8 cellular contexts compared by ENCODE assay signal in the genomic region with DNA sequence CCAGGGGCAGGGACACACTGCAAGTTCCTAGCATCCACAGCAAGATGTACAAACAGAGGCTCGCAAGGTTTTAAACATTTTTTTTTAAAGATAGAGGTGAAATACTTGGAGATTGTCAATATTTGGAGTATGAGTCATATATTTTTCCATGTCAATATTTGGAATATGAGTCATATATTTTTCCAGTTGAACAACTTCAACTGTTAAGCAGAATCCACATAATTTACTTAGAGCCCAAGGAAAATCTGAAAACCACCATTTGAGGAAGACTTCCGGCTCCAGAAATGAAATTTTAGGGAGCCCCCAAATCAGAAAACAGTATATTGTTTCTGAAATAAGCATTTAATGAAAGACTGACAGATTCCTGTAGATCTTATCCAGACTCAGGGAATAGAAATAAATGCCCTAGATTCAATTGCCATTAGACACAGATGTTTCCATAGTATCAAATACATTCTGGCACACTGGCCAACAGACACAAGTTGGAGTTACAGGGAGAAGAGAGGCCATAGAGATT. TPM values are rescaled to one million over a fixed set of nuclear protein-coding genes. Genes with fewer than 3 reads are reported as not detected.
DNase-seq lines count a peak whose midpoint lies in the region; ATAC-seq, FAIRE-seq and TF ChIP-seq lines count a peak whose summit lies in the region.

No MANE protein-coding gene starts in this region.

- no peak overlapping the region for H4K12ac ChIP-seq in trophoblast cell (ENCODE audit: low read depth, low read length)

- TF ChIP-seq POLR2A in endothelial cell of umbilical vein (IDR thresholded peaks at IDR 0.05; ENCODE audit: low read depth, low read length) = no peak

- H3K27ac ChIP-seq in GM23248 = peak overlapping the region; percentile 73
- peak overlapping the region; percentile 74 for H3K27ac ChIP-seq in PC-3 (ENCODE audit: low read length)
- H3K27ac ChIP-seq in endothelial cell of umbilical vein (ENCODE audit: insufficient read depth, low read depth, low read length) = peak overlapping the region; percentile 92
- no peak overlapping the region for H3K27ac ChIP-seq in trophoblast cell (ENCODE audit: low read depth, low read length)
- no peak overlapping the region for H3K27ac ChIP-seq in right cardiac atrium (ENCODE audit: low read length)

- H3K27me3 ChIP-seq in GM23248 (replicated peaks; ENCODE audit: insufficient read depth) (no peaks in the 10 kb centered on the region), PC-3 (ENCODE audit: low read length) (no peaks in the 10 kb centered on the region), endothelial cell of umbilical vein (ENCODE audit: control insufficient read depth in 2 of 2, insufficient read depth in 2 of 2, low read length in 2 of 2) (no peaks in the 10 kb centered on the region), trophoblast cell (ENCODE audit: insufficient read depth, low read length) (no peaks in the 10 kb centered on the region), right cardiac atrium (ENCODE audit: control insufficient read depth, insufficient read depth) (no peaks in the 10 kb centered on the region)

- H3K79me1 ChIP-seq in trophoblast cell (ENCODE audit: low read length) = peaks cover 8% of the 10 kb centered on the region

- peaks cover 13% of the 10 kb centered on the region for H3K4me1 ChIP-seq in GM23248 (ENCODE audit: insufficient read depth)
- H3K4me1 ChIP-seq in PC-3 (ENCODE audit: insufficient read depth, low read length) = peaks cover 20% of the 10 kb centered on the region
- H3K4me1 ChIP-seq in endothelial cell of umbilical vein (ENCODE audit: control insufficient read depth, extremely low read depth, insufficient read depth, low read length) = peaks cover 17% of the 10 kb centered on the region
- peaks cover 7 to 13% of the 10 kb centered on the region in 2 experiments for H3K4me1 ChIP-seq in trophoblast cell (ENCODE audit: control insufficient read depth in 1 of 2, insufficient read depth in 2 of 2, low read length in 2 of 2)
- no peaks in the 10 kb centered on the region for H3K4me1 ChIP-seq in right cardiac atrium (ENCODE audit: control insufficient read depth, insufficient read depth, low read length)

- H3K9me1 ChIP-seq in endothelial cell of umbilical vein (replicated peaks; ENCODE audit: control insufficient read depth, extremely low read depth, insufficient read depth, low read length) = no peaks in the 10 kb centered on the region

- DNase-seq in GM23248 (peak; percentile 68), PC-3 (peak; percentile 86), endothelial cell of umbilical vein (ENCODE audit: low read depth, low spot score) (peak; percentile 89), trophoblast cell (peak; percentile 27 to 89), GF-D8 (lab: John Stamatoyannopoulos, UW) (no peak), activated T-cell treated with anti-CD3 and anti-CD28 coated beads for 4 hours (no peak), right cardiac atrium (no peak)

- H3F3A ChIP-seq in GM23248 (ENCODE audit: insufficient read depth) (no peaks in the 10 kb centered on the region), PC-3 (ENCODE audit: low read length, unreplicated experiment) (no peaks in the 10 kb centered on the region)

- H2BK12ac ChIP-seq in trophoblast cell (ENCODE audit: low read length) = no peak overlapping the region

- FAIRE-seq in endothelial cell of umbilical vein (lab: Jason Lieb, UNC) = peak; percentile 42

- H3K9me3 ChIP-seq in GM23248 (ENCODE audit: low read depth) (no peaks in the 10 kb centered on the region), PC-3 (ENCODE audit: low read length) (no peaks in the 10 kb centered on the region), endothelial cell of umbilical vein (replicated peaks; ENCODE audit: control insufficient read depth, insufficient read depth, low read length) (no peaks in the 10 kb centered on the region), trophoblast cell (ENCODE audit: insufficient read depth, low read depth, low read length) (peaks cover 5% of the 10 kb centered on the region), right cardiac atrium (ENCODE audit: control insufficient read depth, low read length) (no peaks in the 10 kb centered on the region)

- H3K4ac ChIP-seq in trophoblast cell (ENCODE audit: low read depth, low read length) = no peak overlapping the region

- CTCF ChIA-PET in PC-3 (lab: Charles Lee) (interaction anchor here (0.5 to 1.2 kb wide), 6 partner anchors 15 to 61 kb away, joined by 3 to 11 read pairs (median 4); no protein-coding TSS in a partner anchor), endothelial cell of umbilical vein (lab: Charles Lee) (interaction anchor here (0.6 to 2.1 kb wide), 30 partner anchors 9 to 1927 kb away, joined by 3 to 46 read pairs (median 4); no protein-coding TSS in a partner anchor)

- H2AFZ ChIP-seq in GM23248 = no peak overlapping the region; the same call in 1 of the 2 replicates
- H2AFZ ChIP-seq in PC-3 (ENCODE audit: low read length) = no peak overlapping the region
- H2AFZ ChIP-seq in endothelial cell of umbilical vein (ENCODE audit: low read depth, low read length) = peak overlapping the region; percentile 14
- H2AFZ ChIP-seq in trophoblast cell (ENCODE audit: insufficient read depth, low read length, poor library complexity) = no peak overlapping the region

- H3K14ac ChIP-seq in trophoblast cell (ENCODE audit: low read length) = no peak overlapping the region

- H4K20me1 ChIP-seq in GM23248 (ENCODE audit: insufficient read depth) = no peaks in the 10 kb centered on the region
- H4K20me1 ChIP-seq in PC-3 (ENCODE audit: low read length) = no peaks in the 10 kb centered on the region
- H4K20me1 ChIP-seq in endothelial cell of umbilical vein (replicated peaks; ENCODE audit: control insufficient read depth, extremely low read depth, insufficient read depth, low read length) = no peaks in the 10 kb centered on the region

- peak; percentile 78 for ATAC-seq in PC-3
- ATAC-seq in GM21717 (IDR thresholded peaks at IDR 0.05; ENCODE audit: unreplicated experiment) = no peak
- ATAC-seq in right cardiac atrium = no peak

- H4K91ac ChIP-seq in trophoblast cell (ENCODE audit: low read depth, low read length) = no peak overlapping the region

- POLR2A ChIA-PET in PC-3 (lab: Charles Lee; ENCODE audit: unreplicated experiment) = no interaction called here
- POLR2A ChIA-PET in endothelial cell of umbilical vein (lab: Charles Lee) = no interaction called here

- no peak overlapping the region for H4K8ac ChIP-seq in trophoblast cell (ENCODE audit: low read depth, low read length)

- 23% methylated on average over 2 of the region's 2 CpGs for WGBS in GM23248 (ENCODE audit: low coverage in 1 of 2, low lambda C conversion rate in 2 of 2, missing lambda C conversion rate in 2 of 2), 2 experiments
- WGBS in trophoblast cell (ENCODE audit: extremely low coverage, insufficient coverage, insufficient read length) = no CpG with 5 or more reads among the region's 2 CpGs
- WGBS in right cardiac atrium = 49% methylated on average over 2 of the region's 2 CpGs

- H2BK120ac ChIP-seq in trophoblast cell (ENCODE audit: insufficient read depth, low read length, poor library complexity) = no peak overlapping the region

- H3K9ac ChIP-seq in GM23248 (peak overlapping the region; percentile 67), PC-3 (ENCODE audit: low read length) (peak overlapping the region; percentile 43), endothelial cell of umbilical vein (replicated peaks; ENCODE audit: extremely low read depth, insufficient read depth, low read length) (peak overlapping the region; percentile 72), trophoblast cell (ENCODE audit: low read length) (no peak overlapping the region)

- BruUV-seq in PC-3 (replicated peaks; lab: Mats Ljungman, UMichigan) (no TSS peak), endothelial cell of umbilical vein (replicated peaks; lab: Mats Ljungman, UMichigan) (TSS peak; percentile 42)

- H2AK5ac ChIP-seq in trophoblast cell (ENCODE audit: low read length) = no peak overlapping the region

- no peaks in the 10 kb centered on the region for H3K79me2 ChIP-seq in GM23248 (ENCODE audit: insufficient read depth)
- H3K79me2 ChIP-seq in PC-3 (ENCODE audit: low read length) = no peaks in the 10 kb centered on the region
- H3K79me2 ChIP-seq in endothelial cell of umbilical vein (ENCODE audit: control insufficient read depth, insufficient read depth, low read length) = no peaks in the 10 kb centered on the region
- no peaks in the 10 kb centered on the region for H3K79me2 ChIP-seq in trophoblast cell (ENCODE audit: control insufficient read depth, insufficient read depth, low read length, poor library complexity)

- H3K18ac ChIP-seq in trophoblast cell (ENCODE audit: low read length) = no peak overlapping the region

- TF ChIP-seq CTCF in PC-3 (conservative IDR thresholded peaks at IDR 0.05; ENCODE audit: low read depth, low read length) = no peak
- no peak for TF ChIP-seq CTCF in endothelial cell of umbilical vein (IDR thresholded peaks at IDR 0.05; ENCODE audit: extremely low read depth in 1 of 2, insufficient read depth in 1 of 2, low read depth in 1 of 2, low read length in 2 of 2)

- no peak overlapping the region for H3K4me3 ChIP-seq in GM23248
- peak overlapping the region; percentile 13; the same call in 1 of the 2 replicates for H3K4me3 ChIP-seq in PC-3 (ENCODE audit: low read length)
- H3K4me3 ChIP-seq in endothelial cell of umbilical vein (replicated peaks in 1 of 3; ENCODE audit: insufficient read depth in 1 of 3, low read depth in 1 of 3, low read length in 3 of 3) = peak overlapping the region in 1 of 3 experiments; percentile 31
- H3K4me3 ChIP-seq in trophoblast cell (ENCODE audit: low read depth, low read length) = no peak overlapping the region
- no peak overlapping the region for H3K4me3 ChIP-seq in right cardiac atrium (ENCODE audit: low read length)

- in situ Hi-C loops in GM23248 (cut with MboI) = no loop called here

- H3K9me2 ChIP-seq in GM23248 (ENCODE audit: insufficient read depth) = no peaks in the 10 kb centered on the region
- H3K9me2 ChIP-seq in PC-3 (replicated peaks; ENCODE audit: low read length) = no peaks in the 10 kb centered on the region

- dilution Hi-C loops in endothelial cell of umbilical vein (cut with MboI; ENCODE audit: extremely low pct_ligation_motif_present, low sequenced_read_pairs) = no loop called here

- H3K4me2 ChIP-seq in GM23248 (ENCODE audit: unreplicated experiment) (peak overlapping the region; percentile 24), PC-3 (ENCODE audit: low read length) (peak overlapping the region; percentile 67), endothelial cell of umbilical vein (ENCODE audit: insufficient read depth, low read length) (peak overlapping the region; percentile 82), trophoblast cell (ENCODE audit: low read length) (no peak overlapping the region)

- no peak overlapping the region for H3K23ac ChIP-seq in trophoblast cell (ENCODE audit: low read length)

- H3K36me3 ChIP-seq in GM23248 (ENCODE audit: low read depth) = no peaks in the 10 kb centered on the region
- H3K36me3 ChIP-seq in PC-3 (ENCODE audit: low read depth, low read length) = no peaks in the 10 kb centered on the region
- H3K36me3 ChIP-seq in endothelial cell of umbilical vein (ENCODE audit: control insufficient read depth in 2 of 2, extremely low read depth in 1 of 2, insufficient read depth in 2 of 2, low read length in 2 of 2) = no peaks in the 10 kb centered on the region
- no peaks in the 10 kb centered on the region for H3K36me3 ChIP-seq in trophoblast cell (ENCODE audit: control insufficient read depth in 1 of 2, insufficient read depth in 2 of 2, low read length in 2 of 2)

- intact Hi-C loops in PC-3 (cut with micrococcal nuclease) (loop anchor here (1.0 to 5.0 kb wide), 3 partner anchors 17 to 219 kb away; a partner anchor contains a TSS), endothelial cell of umbilical vein (cut with micrococcal nuclease) (loop anchor here (1.0 kb wide), 2 partner anchors 17 to 219 kb away; a partner anchor contains a TSS), right cardiac atrium (cut with DNase I) (no loop called here)

- H2BK5ac ChIP-seq in trophoblast cell (ENCODE audit: low read depth, low read length, poor library complexity) = no peak overlapping the region

RNA-seq across cellular contexts. Expression of a gene that starts 51.6 kb away (rescaled TPM):
- total RNA-seq in GM23248 (2014; rRNA removed; shearing (Covaris generic)) = not detected in 2 replicates
- 0.25 TPM in 1 of 2 replicates, not detected in the other for polyA plus RNA-seq in GM23248 (2016; fragmentation: Nextera tagmentation; extraction: Ambion mirVana)
- 1.2 and 4.4 TPM in 2 replicates for total RNA-seq in PC-3 (2014; rRNA removed)
- 0.84 and 0.95 TPM in 2 replicates for total RNA-seq in endothelial cell of umbilical vein
- 0.04 and 0.16 TPM in 2 replicates for polyA plus RNA-seq in endothelial cell of umbilical vein
- polyA plus RNA-seq in endothelial cell of umbilical vein (2011; cell fraction: cytosol; rRNA removed) = 0.10 and 0.19 TPM in 2 replicates
- 0.48 and 0.51 TPM in 2 replicates for polyA plus RNA-seq in endothelial cell of umbilical vein (2011; cell fraction: nucleus; rRNA removed)
- not detected in 2 replicates for polyA plus RNA-seq in endothelial cell of umbilical vein (2012)
- polyA minus RNA-seq in endothelial cell of umbilical vein = 0.96 TPM in 1 of 2 replicates, not detected in the other
- polyA minus RNA-seq in endothelial cell of umbilical vein (2011; cell fraction: cytosol; rRNA and poly(A)+ RNA removed) = not detected
- 1.1 and 1.3 TPM in 2 replicates for polyA minus RNA-seq in endothelial cell of umbilical vein (2011; cell fraction: nucleus; rRNA and poly(A)+ RNA removed)
- 5.4 and 6.4 TPM in 2 replicates for polyA plus RNA-seq in trophoblast cell (2013)
- 1 to 10 TPM; 1.8 to 4.3 (median 3.1) TPM for total RNA-seq in right cardiac atrium
- 2.9 TPM for polyA plus RNA-seq in right cardiac atrium

Comparison
In these comparisons a context has a peak if more than half of its experiments do, and no peak if none do; other contexts are left out.
1. DNase-seq: peak in GM23248 (single experiment), PC-3 (single experiment), endothelial cell of umbilical vein (single experiment) and trophoblast cell (2 of 2); none in GF-D8 (single experiment), activated T-cell treated with anti-CD3 and anti-CD28 coated beads for 4 hours (single experiment) and right cardiac atrium (0 of 3).
2. H3K27ac ChIP-seq: peak in GM23248 (single experiment), PC-3 (single experiment) and endothelial cell of umbilical vein (single experiment); none in trophoblast cell (single experiment) and right cardiac atrium (single experiment).
3. intact Hi-C loops: an anchor here in PC-3 (1.0 to 5.0 kb wide) and endothelial cell of umbilical vein (1.0 kb wide); none called in right cardiac atrium.